Comparison of ENCODE assay signal across 9 cellular contexts in the genomic region with DNA sequence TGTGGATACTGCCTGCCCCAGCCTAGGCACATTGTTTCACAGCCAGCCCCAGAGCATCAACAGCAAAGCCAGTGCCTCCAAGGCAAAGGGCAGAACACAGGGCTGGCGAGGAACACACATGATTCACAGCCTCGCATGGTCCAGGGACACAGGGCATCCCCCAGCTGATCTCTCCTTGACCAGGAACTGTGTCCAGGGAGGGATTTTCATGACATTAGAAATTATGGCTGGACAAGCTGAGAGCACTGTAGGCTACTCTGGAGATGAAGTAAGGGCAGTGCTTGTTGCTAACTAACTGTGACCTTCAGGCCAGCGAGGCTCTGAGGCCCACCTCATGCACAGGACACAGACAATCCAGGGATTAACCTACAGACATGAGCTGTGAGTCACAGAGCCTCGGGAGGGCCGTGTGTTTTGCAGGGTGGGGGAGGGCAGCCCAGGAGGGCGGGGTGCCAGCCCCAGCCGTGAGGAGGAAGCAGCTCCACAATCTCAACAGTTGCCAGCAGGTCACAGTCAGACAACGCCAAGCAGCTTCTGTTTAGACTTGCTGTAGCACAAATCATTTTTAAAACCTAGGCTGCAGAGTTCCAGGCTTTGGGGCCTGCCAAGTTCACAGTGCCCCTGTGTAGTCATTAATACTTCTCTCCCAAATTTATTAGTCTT.
A peak's percentile ranks its signal among the peaks of the same experiment; 100 is the strongest.
DNase-seq lines count a peak whose midpoint lies in the region; ATAC-seq, FAIRE-seq and TF ChIP-seq lines count a peak whose summit lies in the region.
"Had no signal": no experiment of that assay in that cellular context is flagged by ENCODE, and none has a peak within 500 bp of the region (broad histone marks: within the 10 kb centered on the region; RNA-seq: fewer than 3 reads in every experiment).

No MANE protein-coding gene starts in this region.

- TF ChIP-seq RAD21 in H1 (IDR thresholded peaks at IDR 0.05 in 1 of 2, conservative IDR thresholded peaks at IDR 0.05 in 1 of 2; ENCODE audit: low read depth in 2 of 2, low read length in 2 of 2) = no peak

- ATAC-seq in HG03442 (IDR thresholded peaks at IDR 0.05; ENCODE audit: unreplicated experiment) = no peak
- ATAC-seq in GM18873 (IDR thresholded peaks at IDR 0.05; ENCODE audit: low FRiP score, unreplicated experiment) = no peak

- no peaks in the 10 kb centered on the region for H3K23me2 ChIP-seq in H1 (ENCODE audit: low read depth, low read length)

- no peak overlapping the region for H4K5ac ChIP-seq in H1 (ENCODE audit: insufficient read length, low read depth, low read length)

- WGBS in H1 (ENCODE audit: extremely low coverage in 1 of 2, insufficient coverage in 1 of 2, insufficient read length in 1 of 2, insufficient replicate concordance in 2 of 2, low coverage in 1 of 2, low lambda C conversion rate in 2 of 2, missing lambda C conversion rate in 1 of 2), 2 experiments = 74% methylated on average over 6 of the region's 8 CpGs; no CpG with 5 or more reads in 1 of the 2 experiments

- no peak overlapping the region for H3K4ac ChIP-seq in H1 (replicated peaks; ENCODE audit: insufficient read length, low read depth, low read length)

- FAIRE-seq in H1 (lab: Jason Lieb, UNC) = no peak

- H3K14ac ChIP-seq in H1 (ENCODE audit: insufficient read length) = no peak overlapping the region

- peaks cover 28% of the 10 kb centered on the region for H3K4me1 Mint-ChIP-seq in mesothelial cell of epicardium

- H3K9me3 ChIP-seq in H1 (ENCODE audit: insufficient read depth in 2 of 2, low read depth in 1 of 2, low read length in 1 of 2) = no peaks in the 10 kb centered on the region

- no peak overlapping the region for H3K4me3 Mint-ChIP-seq in mesothelial cell of epicardium

- H4K20me1 ChIP-seq in H1 (replicated peaks in 1 of 2; ENCODE audit: control insufficient read depth in 1 of 2, insufficient read depth in 2 of 2, low read length in 2 of 2) = no peaks in the 10 kb centered on the region

- no peak for TF ChIP-seq EP300 in H1 (IDR thresholded peaks at IDR 0.05; ENCODE audit: borderline replicate concordance in 1 of 2, low read depth in 2 of 2, low read length in 2 of 2)

- H2AFZ ChIP-seq in H1 (ENCODE audit: low read length) = no peak overlapping the region

- no peaks in the 10 kb centered on the region for H3K79me1 ChIP-seq in H1 (ENCODE audit: low read depth, low read length)

- H3K36me3 ChIP-seq in H1 (ENCODE audit: control insufficient read depth in 2 of 4, insufficient read depth in 4 of 4, low read length in 3 of 4) = no peaks in the 10 kb centered on the region

- CTCF ChIA-PET in H1 (lab: Charles Lee; ENCODE audit: partially characterized antibody) = interaction anchor here (0.8 to 9.1 kb wide), 5 partner anchors 11 to 137 kb away, joined by 3 to 130 read pairs (median 4); a partner anchor contains a TSS

- no peak overlapping the region for H3K4me3 ChIP-seq in H1 (ENCODE audit: extremely low read depth in 1 of 4, insufficient read depth in 2 of 4, low read depth in 3 of 4, low read length in 4 of 4)

- POLR2A ChIA-PET in H1 (lab: Charles Lee; ENCODE audit: partially characterized antibody) = interaction anchor here (1.4 kb wide), 1 partner anchor 139 kb away, joined by 9 read pairs; no protein-coding TSS in a partner anchor

- peak overlapping the region; percentile 48; the same call in 1 of the 2 replicates for H3K18ac ChIP-seq in H1 (ENCODE audit: extremely low read depth, low read length)

- TF ChIP-seq CTCF in H1 (IDR thresholded peaks at IDR 0.05; ENCODE audit: control extremely low read depth in 1 of 3, insufficient read depth in 1 of 3, low read depth in 1 of 3, low read length in 3 of 3) (no peak), mesothelial cell of epicardium (IDR thresholded peaks at IDR 0.05; ENCODE audit: unreplicated experiment) (no peak)

- H2BK12ac ChIP-seq in H1 (ENCODE audit: low read depth, low read length) = no peak overlapping the region

- H3K27me3 Mint-ChIP-seq in mesothelial cell of epicardium (ENCODE audit: low read depth) = peaks cover 4% of the 10 kb centered on the region

- no peak overlapping the region for H3K9ac ChIP-seq in H1 (replicated peaks in 1 of 4; ENCODE audit: extremely low read depth in 1 of 4, low read depth in 3 of 4, low read length in 3 of 4)

- no peak overlapping the region for H3K4me2 ChIP-seq in H1 (ENCODE audit: insufficient read depth in 1 of 2, low read depth in 2 of 2, low read length in 2 of 2)

- no peaks in the 10 kb centered on the region for H3K9me3 Mint-ChIP-seq in mesothelial cell of epicardium

- no peak overlapping the region for H3K27ac ChIP-seq in H1 (ENCODE audit: low read depth, low read length)
- H3K27ac ChIP-seq: 22Rv1 had no signal

- peak overlapping the region; percentile 81 for H3K27ac Mint-ChIP-seq in mesothelial cell of epicardium

- H2BK5ac ChIP-seq in H1 (ENCODE audit: low read depth, low read length) = no peak overlapping the region

- no peaks in the 10 kb centered on the region; a peak in 2 of 7 replicates for H3K27me3 ChIP-seq in H1 (replicated peaks in 1 of 4; ENCODE audit: control insufficient read depth in 3 of 4, extremely low read depth in 1 of 4, insufficient read depth in 3 of 4, low read length in 3 of 4)

- no peaks in the 10 kb centered on the region for H3K79me2 ChIP-seq in H1 (ENCODE audit: control insufficient read depth in 1 of 2, insufficient read depth in 2 of 2, low read length in 2 of 2)

- no peak overlapping the region for H2BK20ac ChIP-seq in H1 (ENCODE audit: low read length)

- DNase-seq in DMS153 treated with DMSO at 0.1 percent for 48 hours (lab: John Stamatoyannopoulos, UW; ENCODE audit: unreplicated experiment) = peak; percentile 0
- DNase-seq in DMS153 (lab: John Stamatoyannopoulos, UW) = no peak
- peak; percentile 54 for DNase-seq in OCI-M1 (lab: John Stamatoyannopoulos, UW)
- no peak for DNase-seq in H1 (ENCODE audit: low read depth in 1 of 2, low spot score in 2 of 2)
- no peak for DNase-seq in mesothelial cell of epicardium (ENCODE audit: low spot score in 2 of 2, unreplicated experiment in 2 of 2)
- no peak for DNase-seq in SHP77 treated with DMSO at 0.1 percent for 48 hours (lab: John Stamatoyannopoulos, UW)

- no peak overlapping the region for H2BK15ac ChIP-seq in H1 (ENCODE audit: low read length)

- no peak overlapping the region for H3K23ac ChIP-seq in H1 (ENCODE audit: insufficient read length)

- no peaks in the 10 kb centered on the region for H3K36me3 Mint-ChIP-seq in mesothelial cell of epicardium

- H4K91ac ChIP-seq in H1 (replicated peaks; ENCODE audit: insufficient read length, low read length) = peak overlapping the region; percentile 58

- no peak overlapping the region for H2BK120ac ChIP-seq in H1 (replicated peaks; ENCODE audit: low read depth, low read length)

- peaks cover 0 to 20% (median 6%) of the 10 kb centered on the region in 4 experiments; a peak in 4 of 7 replicates for H3K4me1 ChIP-seq in H1 (replicated peaks in 1 of 4; ENCODE audit: control insufficient read depth in 3 of 4, insufficient read depth in 4 of 4, low read length in 3 of 4)

- H2AK5ac ChIP-seq in H1 (ENCODE audit: low read depth, low read length) = no peak overlapping the region

- H4K8ac ChIP-seq in H1 (ENCODE audit: extremely low read depth, insufficient read depth, low read length) = peak overlapping the region; percentile 28; the same call in 1 of the 2 replicates

- no peak for TF ChIP-seq POLR2A in H1 (IDR thresholded peaks at IDR 0.05; ENCODE audit: control extremely low read depth in 1 of 2, low read depth in 2 of 2, low read length in 2 of 2)

- H3K56ac ChIP-seq in H1 (replicated peaks; ENCODE audit: insufficient read length, low read depth, low read length) = no peak overlapping the region

TF ChIP-seq in H1, 55 proteins besides CTCF, POLR2A, EP300 and RAD21 (continues in another document):
- TF ChIP-seq KDM5A (IDR thresholded peaks at IDR 0.05; ENCODE audit: low read length) = no peak
- TF ChIP-seq GABPA (IDR thresholded peaks at IDR 0.05; ENCODE audit: borderline replicate concordance, insufficient read depth, low read length) = no peak
- no peak for TF ChIP-seq YY1 (IDR thresholded peaks at IDR 0.05; ENCODE audit: low read depth, low read length)
- TF ChIP-seq HDAC6 (IDR thresholded peaks at IDR 0.05; ENCODE audit: low read depth, low read length) = no peak
- no peak for TF ChIP-seq SIX5 (IDR thresholded peaks at IDR 0.05; ENCODE audit: low read depth, low read length)
- no peak for TF ChIP-seq RBBP5 (IDR thresholded peaks at IDR 0.05; ENCODE audit: borderline replicate concordance, low read depth, low read length)

Comparison
In these comparisons a context has a peak if more than half of its experiments do, and no peak if none do; other contexts are left out.
1. DNase-seq: peak in DMS153 treated with DMSO at 0.1 percent for 48 hours (single experiment) and OCI-M1 (single experiment); none in DMS153 (single experiment), H1 (0 of 2), mesothelial cell of epicardium (0 of 2) and SHP77 treated with DMSO at 0.1 percent for 48 hours (single experiment).